9 cellular contexts compared by ENCODE assay signal in genomic region chr18:68676913-68677312, GRCh38. TPM values are rescaled to one million over a fixed set of nuclear protein-coding genes. Genes with fewer than 3 reads are reported as not detected.
DNase-seq lines count a peak whose midpoint lies in the region; ATAC-seq, FAIRE-seq and TF ChIP-seq lines count a peak whose summit lies in the region.
"Had no signal": no experiment of that assay in that cellular context is flagged by ENCODE, and none has a peak within 500 bp of the region (broad histone marks: within the 10 kb centered on the region; RNA-seq: fewer than 3 reads in every experiment).

No MANE protein-coding gene starts in this region.

- ATAC-seq in HG03064 (IDR thresholded peaks at IDR 0.05; ENCODE audit: low read depth, unreplicated experiment): peak; percentile 55
- no peak for ATAC-seq in GM12878

- SMC1A ChIA-PET in GM12878 (lab: Charles Lee; ENCODE audit: uncharacterized antibody, unreplicated experiment): no interaction called here

- peak; percentile 54 for FAIRE-seq in GM19239 (lab: Jason Lieb, UNC)
- FAIRE-seq in GM12878 (lab: Jason Lieb, UNC): no peak

- peak; percentile 44; the same call in 1 of the 2 replicates for TF ChIP-seq RAD21 in GM12878 (IDR thresholded peaks at IDR 0.05; ENCODE audit: insufficient read depth, low read depth, low read length)

- peaks cover 0 to 23% of the 10 kb centered on the region in 2 experiments; a peak in 3 of 4 replicates for H3K36me3 ChIP-seq in GM12878 (ENCODE audit: control insufficient read depth in 2 of 2, insufficient read depth in 2 of 2, low read length in 1 of 2)
- peaks cover 0 to 64% (median 5%) of the 10 kb centered on the region in 4 donors for H3K36me3 ChIP-seq in sigmoid colon

- H4K20me1 ChIP-seq in GM12878 (ENCODE audit: control insufficient read depth, insufficient read depth): no peaks in the 10 kb centered on the region

- 100% methylated on average over 2 of the region's 2 CpGs for WGBS in GM12878 (ENCODE audit: insufficient coverage, insufficient replicate concordance, low lambda C conversion rate, missing lambda C conversion rate)
- WGBS in sigmoid colon, 2 donors: 53 to 67% methylated on average over 2 of the region's 2 CpGs

- POLR2A ChIA-PET in GM12878 (lab: Charles Lee): no interaction called here

- intact Hi-C loops in GM12878 (cut with micrococcal nuclease; ENCODE audit: unreplicated experiment) (no loop called here), sigmoid colon (cut with DNase I) (no loop called here)

- no peak overlapping the region for H3K4me2 ChIP-seq in GM12878 (ENCODE audit: control insufficient read depth, insufficient read depth)
- H3K4me2 ChIP-seq: PC-9 had no signal

- no peak for TF ChIP-seq EP300 in GM12878 (IDR thresholded peaks at IDR 0.05; ENCODE audit: borderline replicate concordance in 1 of 2, control insufficient read depth in 1 of 2, low read depth in 2 of 2, low read length in 2 of 2)
- no peak for TF ChIP-seq EP300 in sigmoid colon (IDR thresholded peaks at IDR 0.05)

- no TSS peak for BruUV-seq in GM12878 (replicated peaks; lab: Mats Ljungman, UMichigan)

- H3K27me3 ChIP-seq in GM12878 (replicated peaks in 1 of 2; ENCODE audit: control insufficient read depth in 2 of 2, insufficient read depth in 2 of 2, low read length in 1 of 2) (no peaks in the 10 kb centered on the region), sigmoid colon (no peaks in the 10 kb centered on the region)

- H3K79me2 ChIP-seq in GM12878 (ENCODE audit: control insufficient read depth, insufficient read depth, low read length): no peaks in the 10 kb centered on the region

- DNase-seq in GM19239 (ENCODE audit: insufficient read length, low spot score) (no peak), GM12878 (ENCODE audit: low read depth, low spot score) (no peak), AG08396 (ENCODE audit: low spot score) (no peak), NCI-H1092 treated with DMSO at 0.1 percent for 48 hours (lab: John Stamatoyannopoulos, UW) (no peak), NCI-H1694 (lab: John Stamatoyannopoulos, UW) (no peak), sigmoid colon (no peak)
- DNase-seq: PC-9 had no signal

- H3K9ac ChIP-seq in GM12878 (ENCODE audit: control insufficient read depth, insufficient read depth, low read length): no peak overlapping the region

- H2AFZ ChIP-seq in GM12878 (ENCODE audit: control insufficient read depth, low read depth, low read length): no peak overlapping the region
- H2AFZ ChIP-seq: PC-9 had no signal

- RAD21 ChIA-PET in GM12878 (lab: Charles Lee; ENCODE audit: unreplicated experiment): no interaction called here

- CTCF ChIA-PET in GM12878 (lab: Yijun Ruan, JAX): no interaction called here

- no peaks in the 10 kb centered on the region for H3K9me3 ChIP-seq in GM12878 (replicated peaks; ENCODE audit: control insufficient read depth, insufficient read depth, low read length)
- no peaks in the 10 kb centered on the region for H3K9me3 ChIP-seq in sigmoid colon

- H3K4me1 ChIP-seq in GM12878 (ENCODE audit: control insufficient read depth, insufficient read depth, low read length) (no peaks in the 10 kb centered on the region), sigmoid colon (peaks cover 0 to 19% (median 8%) of the 10 kb centered on the region in 4 donors)

- in situ Hi-C loops in GM12878 (cut with MboI): no loop called here

- TF ChIP-seq POLR2A in GM12878 (IDR thresholded peaks at IDR 0.05; ENCODE audit: low read depth, low read length) (no peak), sigmoid colon (IDR thresholded peaks at IDR 0.05) (no peak)

- H3K27ac ChIP-seq in C4-2B (no peak overlapping the region), GM12878 (ENCODE audit: control insufficient read depth, insufficient read depth) (no peak overlapping the region), sigmoid colon (no peak overlapping the region)
- H3K27ac ChIP-seq: PC-9 had no signal

- peak; percentile 24 for TF ChIP-seq CTCF in C4-2B (conservative IDR thresholded peaks at IDR 0.05)
- TF ChIP-seq CTCF in GM12878 (IDR thresholded peaks at IDR 0.05 in 2 of 3, conservative IDR thresholded peaks at IDR 0.05 in 1 of 3; ENCODE audit: control insufficient read depth in 2 of 3, extremely low read depth in 1 of 3, insufficient read depth in 1 of 3, low read depth in 3 of 3, low read length in 3 of 3): peak in 1 of 3 experiments; percentile 17; a peak in 1 of 6 replicates
- no peak for TF ChIP-seq CTCF in sigmoid colon (IDR thresholded peaks at IDR 0.05)

- H3K4me3 ChIP-seq in GM12878 (no peak overlapping the region), sigmoid colon (no peak overlapping the region)
- H3K4me3 ChIP-seq: PC-9 had no signal

TF ChIP-seq in GM12878, 131 proteins besides CTCF, POLR2A, EP300 and RAD21:
- TF ChIP-seq ZNF384 (IDR thresholded peaks at IDR 0.05; ENCODE audit: borderline replicate concordance, low read depth, low read length): no peak
- no peak for TF ChIP-seq RCOR1 (conservative IDR thresholded peaks at IDR 0.05; ENCODE audit: low read depth, low read length)

RNA-seq across cellular contexts. Expression of gene TMX3, which starts 38.0 kb away (rescaled TPM):
- total RNA-seq in GM12878 (2013; cell fraction: nucleolus; rRNA removed): 280 and 297 TPM in 2 replicates
- total RNA-seq in GM12878 (2014; rRNA removed) (29.6 and 39.2 TPM in 2 replicates), GM12878 (2014; rRNA removed; fragmentation: Illumina TruSeq; extraction: Trizol) (34.9 and 39.7 TPM in 2 replicates), GM12878 (2021) (37.0 and 38.3 TPM in 2 replicates), sigmoid colon (10 to 100 TPM; 40.9 to 59.5 (median 42.5) TPM)
- 12.7 TPM for polyA plus RNA-seq in GM12878 (2011; ENCODE audit: low read depth)
- polyA plus RNA-seq in GM12878 (2011; rRNA removed) (85.6 and 129 TPM in 2 replicates), GM12878 (2014; fragmentation: Illumina TruSeq; extraction: Trizol) (38.8 and 44.7 TPM in 2 replicates), GM12878 (2014; fragmentation: Nextera tagmentation; extraction: Ambion mirVana) (10 to 100 TPM; 14.2 to 16.4 TPM), GM12878 (2014; rRNA removed) (29.8 and 31.8 TPM in 2 replicates), GM12878 (2016; fragmentation: Nextera tagmentation; extraction: Ambion mirVana) (10 to 100 TPM; 27.1 to 27.9 TPM), sigmoid colon (10 to 100 TPM in 1 of 3 donors, 1 to 10 TPM in 2; 3.0 to 14.8 (median 7.2) TPM)
- polyA plus RNA-seq in GM12878 (2011; cell fraction: cytosol; rRNA removed): 22.7 and 23.3 TPM in 2 replicates
- polyA plus RNA-seq in GM12878 (2011; cell fraction: nucleus; rRNA removed): 136 and 166 TPM in 2 replicates
- polyA plus RNA-seq in GM12878 (2012): 16.7 and 22.0 TPM in 2 replicates
- polyA minus RNA-seq in GM12878 (2011; rRNA and poly(A)+ RNA removed): 42.7 and 64.7 TPM in 2 replicates
- 25.6 and 29.5 TPM in 2 replicates for polyA minus RNA-seq in GM12878 (2011; cell fraction: cytosol; rRNA and poly(A)+ RNA removed)
- polyA minus RNA-seq in GM12878 (2011; cell fraction: nucleus; rRNA and poly(A)+ RNA removed): 83.5 and 128 TPM in 2 replicates
